In genomic region chr3:14301558-14301957, GRCh38 we compare ENCODE assay signal across 19 cellular contexts.
A peak's percentile ranks its signal among the peaks of the same experiment; 100 is the strongest.
DNase-seq lines count a peak whose midpoint lies in the region; ATAC-seq, FAIRE-seq and TF ChIP-seq lines count a peak whose summit lies in the region.
"Had no signal": no experiment of that assay in that cellular context is flagged by ENCODE, and none has a peak within 500 bp of the region (broad histone marks: within the 10 kb centered on the region; RNA-seq: fewer than 3 reads in every experiment).

No MANE protein-coding gene starts in this region.

- 55% methylated on average over 15 of the region's 15 CpGs for WGBS in K562 (ENCODE audit: insufficient coverage, low coverage, missing lambda C conversion rate)
- 41% methylated on average over 15 of the region's 15 CpGs for WGBS in lower leg skin, 2 donors

- in situ Hi-C loops in K562 (cut with MboI), result no loop called here

- no peak overlapping the region for H3K27ac ChIP-seq in K562 (ENCODE audit: extremely low read depth, low read depth, low read length)
- no peak overlapping the region for H3K27ac ChIP-seq in tibial artery
- H3K27ac ChIP-seq: 22Rv1, gastroesophageal sphincter, HL-60, VCaP had no signal

- intact Hi-C loops in K562 (cut with micrococcal nuclease) (loop anchor here (10.0 kb wide), 1 partner anchor 407 kb away; no protein-coding TSS in a partner anchor), lower leg skin (cut with DNase I; ENCODE audit: low total_unique reads) (no loop called here), tibial artery (cut with DNase I; ENCODE audit: low total_unique reads) (no loop called here)

- no peak for ATAC-seq in K562
- ATAC-seq: gastroesophageal sphincter had no signal

- H3K27me3 ChIP-seq in K562 (ENCODE audit: control insufficient read depth in 2 of 2, insufficient read depth in 2 of 2, low read length in 2 of 2) (no peaks in the 10 kb centered on the region), tibial artery (peaks cover 0 to 30% of the 10 kb centered on the region in 2 donors)

- no peak for TF ChIP-seq EP300 in K562 (IDR thresholded peaks at IDR 0.05; ENCODE audit: low read length)

- no peak overlapping the region for H3K4me3 ChIP-seq in K562
- H3K4me3 ChIP-seq in lower leg skin (ENCODE audit: low read depth, poor library complexity, severe bottlenecking), result no peak overlapping the region
- H3K4me3 ChIP-seq in tibial artery, result no peak overlapping the region
- H3K4me3 ChIP-seq: gastroesophageal sphincter had no signal

- FAIRE-seq in K562 (lab: Jason Lieb, UNC), result no peak
- FAIRE-seq: GM18507, islet of Langerhans had no signal

- no peak overlapping the region for H3K4me2 ChIP-seq in K562 (ENCODE audit: insufficient read depth, low read length)
- H3K4me2 ChIP-seq: SK-N-SH had no signal

- H3K4me1 ChIP-seq in K562 (replicated peaks in 1 of 2; ENCODE audit: control insufficient read depth in 2 of 2, insufficient read depth in 2 of 2, low read length in 2 of 2) (peaks cover 0 to 17% of the 10 kb centered on the region in 2 experiments; a peak in 2 of 5 replicates), tibial artery (peaks cover 0 to 6% (median 0%) of the 10 kb centered on the region in 4 donors)

- DNase-seq in NOMO-1 (lab: John Stamatoyannopoulos, UW; ENCODE audit: unreplicated experiment in 2 of 2) (peak; percentile 35 to 52), NOMO-1 treated with dmso at 0.1 percent for 144 hours (lab: John Stamatoyannopoulos, UW; ENCODE audit: unreplicated experiment) (no peak), K562 (ENCODE audit: extremely low read depth in 1 of 4, low spot score in 3 of 4) (no peak), lower leg skin (ENCODE audit: low spot score in 2 of 2) (peak; percentile 46 to 93), tibial artery (peak; percentile 27 to 75), NCI-H526 (lab: John Stamatoyannopoulos, UW) (no peak), GM20000 (ENCODE audit: low spot score) (no peak)
- DNase-seq in effector CD4-positive, alpha-beta T cell, result no peak
- DNase-seq: activated gamma-delta T cell treated with Interleukin-2 at 50 U/mL for 16 hours; H7; retina; SK-N-SH; stimulated activated naive CD4-positive, alpha-beta T cell had no signal

- H3K9ac ChIP-seq in K562 (ENCODE audit: insufficient read depth in 1 of 2, low read depth in 2 of 2, low read length in 2 of 2), result no peak overlapping the region
- H3K9ac ChIP-seq: SK-N-SH had no signal

- H3K79me2 ChIP-seq in K562 (ENCODE audit: control insufficient read depth, insufficient read depth, low read length), result no peaks in the 10 kb centered on the region

- POLR2A ChIA-PET in K562 (lab: Yijun Ruan, JAX), result no interaction called here

- no TSS peak for BruUV-seq in K562 (replicated peaks; lab: Mats Ljungman, UMichigan)

- no peaks in the 10 kb centered on the region for H3K36me3 ChIP-seq in K562 (ENCODE audit: control insufficient read depth, insufficient read depth, low read length)
- no peaks in the 10 kb centered on the region for H3K36me3 ChIP-seq in tibial artery
- H3K36me3 ChIP-seq: gastroesophageal sphincter had no signal

- H3K9me3 ChIP-seq in K562 (replicated peaks; ENCODE audit: control insufficient read depth, insufficient read depth, low read depth, low read length), result no peaks in the 10 kb centered on the region
- H3K9me3 ChIP-seq in tibial artery, result no peaks in the 10 kb centered on the region
- H3K9me3 ChIP-seq: gastroesophageal sphincter, SK-N-SH had no signal

- H2AFZ ChIP-seq in K562 (ENCODE audit: low read depth, low read length), result no peak overlapping the region

- H3K9me1 ChIP-seq in K562 (ENCODE audit: control insufficient read depth, insufficient read depth, low read length), result no peaks in the 10 kb centered on the region

- H4K20me1 ChIP-seq in K562 (replicated peaks; ENCODE audit: control insufficient read depth, insufficient read depth, low read length), result no peaks in the 10 kb centered on the region

- no peak for TF ChIP-seq CTCF in K562 (IDR thresholded peaks at IDR 0.05 in 2 of 3, conservative IDR thresholded peaks at IDR 0.05 in 1 of 3; ENCODE audit: insufficient read depth in 2 of 3, low read depth in 1 of 3, low read length in 3 of 3)
- TF ChIP-seq CTCF in lower leg skin (IDR thresholded peaks at IDR 0.05), result no peak
- TF ChIP-seq CTCF in tibial artery (IDR thresholded peaks at IDR 0.05), result no peak
- no peak for TF ChIP-seq CTCF in GM20000 (IDR thresholded peaks at IDR 0.05; ENCODE audit: extremely low read depth, missing control alignments)

- no peak for TF ChIP-seq POLR2A in K562 (conservative IDR thresholded peaks at IDR 0.05)
- no peak for TF ChIP-seq POLR2A in lower leg skin (IDR thresholded peaks at IDR 0.05)

- no peak for TF ChIP-seq RAD21 in K562 (CRISPR knock-in tag; conservative IDR thresholded peaks at IDR 0.05 in 1 of 2, IDR thresholded peaks at IDR 0.05 in 1 of 2)

- CTCF ChIA-PET in K562 (lab: Yijun Ruan, JAX; ENCODE audit: low intra/inter-chr PET ratio), result no interaction called here

TF ChIP-seq in K562, 482 proteins besides CTCF, POLR2A, EP300 and RAD21:
- TF ChIP-seq ZFX (CRISPR knock-in tag; IDR thresholded peaks at IDR 0.05) (no peak), CEBPB (tag; IDR thresholded peaks at IDR 0.05) (peak; percentile 97), CEBPG (CRISPR knock-in tag; IDR thresholded peaks at IDR 0.05) (peak; percentile 71), CEBPG (tag; conservative IDR thresholded peaks at IDR 0.05 in 1 of 2, IDR thresholded peaks at IDR 0.05 in 1 of 2) (peak; percentile 75 to 90)

Comparison
In these comparisons a context has a peak if more than half of its experiments do, and no peak if none do; other contexts are left out.
1. DNase-seq: peak in NOMO-1 (2 of 2), lower leg skin (2 of 2) and tibial artery (2 of 2); none in NOMO-1 treated with dmso at 0.1 percent for 144 hours (single experiment), K562 (0 of 4), NCI-H526 (0 of 2), GM20000 (single experiment) and effector CD4-positive, alpha-beta T cell (single experiment).